Comparison of ENCODE assay signal across 20 cellular contexts in genomic region chr6:107718341-107718740, GRCh38.
DNase-seq lines count a peak whose midpoint lies in the region; ATAC-seq and TF ChIP-seq lines count a peak whose summit lies in the region.
"Had no signal": no experiment of that assay in that cellular context is flagged by ENCODE, and none has a peak within 500 bp of the region (broad histone marks: within the 10 kb centered on the region; RNA-seq: fewer than 3 reads in every experiment).

No MANE protein-coding gene starts in this region.

- peak; percentile 47 for DNase-seq in activated CD8-positive, alpha-beta memory T cell treated with anti-CD3 and anti-CD28 coated beads, Interleukin-2, amount 50 U/mL, for 48 hours
- DNase-seq in activated CD8-positive, alpha-beta memory T cell treated with anti-CD3 and anti-CD28 coated beads for 24 hours, result no peak
- no peak for DNase-seq in CD4-positive, alpha-beta T cell
- DNase-seq in activated T-helper 1 cell treated with anti-CD3 and anti-CD28 coated beads, Interleukin-12 subunit alpha, Interleukin-12 subunit beta, Interleukin-2, Interleukin-4 antibody, amounts not matched to agents 30 ng/mL and 10 ng/mL and 1 ng/mL, durations not matched to agents 14 hours and 24 hours and 36 hours (ENCODE audit: low spot score), result no peak
- DNase-seq in islet precursor cell (peak; percentile 19), caudate nucleus (lab: John Stamatoyannopoulos, UW) (no peak), PC-9 (no peak), NCI-H748 treated with DMSO at 0.1 percent for 48 hours (lab: John Stamatoyannopoulos, UW) (no peak)
- DNase-seq: DMS79, H9, KG1, NCI-H1048, NCI-H146, NCI-H2081 treated with DMSO at 0.1 percent for 48 hours, NCI-H345, NCI-H69, PC-3 had no signal

- 0 out of 2 replicates have a peak, but pooled peaks cover 5% of the 10 kb centered on the region for H3K9me2 ChIP-seq in PC-9 (ENCODE audit: insufficient read depth)

- H3K27ac ChIP-seq in CD4-positive, alpha-beta T cell (ENCODE audit: low read depth, low read length), result no peak overlapping the region
- H3K27ac ChIP-seq in caudate nucleus (ENCODE audit: low read depth, low read length) (no peak overlapping the region), PC-9 (no peak overlapping the region)
- H3K27ac ChIP-seq: A549, C4-2B had no signal

- no peaks in the 10 kb centered on the region for H3K27me3 ChIP-seq in CD4-positive, alpha-beta T cell (ENCODE audit: control insufficient read depth, insufficient read depth, low read length)
- H3K27me3 ChIP-seq in PC-9 (ENCODE audit: insufficient read depth, low read depth), result peaks cover 38% of the 10 kb centered on the region

- intact Hi-C loops in CD4-positive, alpha-beta T cell (cut with DNase I, micrococcal nuclease), result loop anchor here in 1 of 2 experiments (5.0 to 10.0 kb wide), 3 partner anchors 239 to 1766 kb away; partner anchors contain the start of genes OSTM1, SEC63 and ZBTB24
- intact Hi-C loops in activated T-helper 1 cell treated with anti-CD3 and anti-CD28 coated beads, Interleukin-12 subunit alpha, Interleukin-12 subunit beta, Interleukin-2, Interleukin-4 antibody, amounts not matched to agents 30 ng/mL and 10 ng/mL and 1 ng/mL, durations not matched to agents 14 hours and 24 hours and 36 hours (cut with micrococcal nuclease), result loop anchor here (10.0 kb wide), 1 partner anchor 836 kb away; no protein-coding TSS in a partner anchor
- intact Hi-C loops in PC-9 (cut with micrococcal nuclease; ENCODE audit: unreplicated experiment), result no loop called here

- no peaks in the 10 kb centered on the region for H3K36me3 ChIP-seq in PC-9 (ENCODE audit: low read depth)

- no peak overlapping the region for H3K4me3 ChIP-seq in PC-9
- H3K4me3 ChIP-seq: A549, GM12878 had no signal

- no peaks in the 10 kb centered on the region for H3K4me1 ChIP-seq in PC-9 (replicated peaks; ENCODE audit: insufficient read depth)
- H3K4me1 ChIP-seq: A549 had no signal

- no peaks in the 10 kb centered on the region for H4K20me1 ChIP-seq in PC-9 (ENCODE audit: insufficient read depth)

- H3K27me3 Mint-ChIP-seq in CD4-positive, alpha-beta T cell, result no peaks in the 10 kb centered on the region
- H3K27me3 Mint-ChIP-seq in activated T-helper 1 cell treated with anti-CD3 and anti-CD28 coated beads, Interleukin-12 subunit alpha, Interleukin-12 subunit beta, Interleukin-2, Interleukin-4 antibody, amounts not matched to agents 30 ng/mL and 10 ng/mL and 1 ng/mL, durations not matched to agents 14 hours and 24 hours and 36 hours (ENCODE audit: insufficient read depth), result peaks cover 4% of the 10 kb centered on the region

- no peak for TF ChIP-seq CTCF in CD4-positive, alpha-beta T cell (IDR thresholded peaks at IDR 0.05)
- TF ChIP-seq CTCF in PC-9 (conservative IDR thresholded peaks at IDR 0.05), result no peak

- peaks cover 77% of the 10 kb centered on the region for H3K4me1 Mint-ChIP-seq in CD4-positive, alpha-beta T cell (ENCODE audit: low read depth)
- peaks cover 48% of the 10 kb centered on the region for H3K4me1 Mint-ChIP-seq in activated T-helper 1 cell treated with anti-CD3 and anti-CD28 coated beads, Interleukin-12 subunit alpha, Interleukin-12 subunit beta, Interleukin-2, Interleukin-4 antibody, amounts not matched to agents 30 ng/mL and 10 ng/mL and 1 ng/mL, durations not matched to agents 14 hours and 24 hours and 36 hours (ENCODE audit: low read depth)

- no peak for ATAC-seq in CD4-positive, alpha-beta T cell (ENCODE audit: poor library complexity)
- ATAC-seq: A549, GM12878, PC-3 had no signal

- H2AFZ ChIP-seq in PC-9, result no peak overlapping the region

- no peak overlapping the region for H3K4me3 Mint-ChIP-seq in CD4-positive, alpha-beta T cell
- H3K4me3 Mint-ChIP-seq in activated T-helper 1 cell treated with anti-CD3 and anti-CD28 coated beads, Interleukin-12 subunit alpha, Interleukin-12 subunit beta, Interleukin-2, Interleukin-4 antibody, amounts not matched to agents 30 ng/mL and 10 ng/mL and 1 ng/mL, durations not matched to agents 14 hours and 24 hours and 36 hours, result no peak overlapping the region
- H3K4me3 Mint-ChIP-seq: H9 had no signal

- no TSS peak for BruUV-seq in PC-9 (replicated peaks; lab: Mats Ljungman, UMichigan)

- H3K9me3 ChIP-seq in CD4-positive, alpha-beta T cell (ENCODE audit: control insufficient read depth, low read length), result no peaks in the 10 kb centered on the region
- H3K9me3 ChIP-seq in PC-9 (ENCODE audit: insufficient read depth, low read depth), result no peaks in the 10 kb centered on the region
- H3K9me3 ChIP-seq: A549 had no signal

- H3K79me2 ChIP-seq in PC-9 (ENCODE audit: low read depth), result no peaks in the 10 kb centered on the region

- H3K9me3 Mint-ChIP-seq in CD4-positive, alpha-beta T cell, result no peaks in the 10 kb centered on the region
- no peaks in the 10 kb centered on the region for H3K9me3 Mint-ChIP-seq in activated T-helper 1 cell treated with anti-CD3 and anti-CD28 coated beads, Interleukin-12 subunit alpha, Interleukin-12 subunit beta, Interleukin-2, Interleukin-4 antibody, amounts not matched to agents 30 ng/mL and 10 ng/mL and 1 ng/mL, durations not matched to agents 14 hours and 24 hours and 36 hours
- H3K9me3 Mint-ChIP-seq: H9 had no signal

- CTCF ChIA-PET in CD4-positive, alpha-beta T cell (lab: Charles Lee), result interaction anchor here (1.9 to 2.0 kb wide), 2 partner anchors 8 to 15 kb away, joined by 5 to 8 read pairs; no protein-coding TSS in a partner anchor
- CTCF ChIA-PET in PC-9 (lab: Charles Lee), result no interaction called here

- peak overlapping the region; percentile 91 for H3K27ac Mint-ChIP-seq in CD4-positive, alpha-beta T cell
- peak overlapping the region; percentile 44 for H3K27ac Mint-ChIP-seq in activated T-helper 1 cell treated with anti-CD3 and anti-CD28 coated beads, Interleukin-12 subunit alpha, Interleukin-12 subunit beta, Interleukin-2, Interleukin-4 antibody, amounts not matched to agents 30 ng/mL and 10 ng/mL and 1 ng/mL, durations not matched to agents 14 hours and 24 hours and 36 hours
- H3K27ac Mint-ChIP-seq: H9 had no signal

- POLR2A ChIA-PET in CD4-positive, alpha-beta T cell (lab: Charles Lee), result no interaction called here
- POLR2A ChIA-PET in PC-9 (lab: Charles Lee; ENCODE audit: unreplicated experiment), result no interaction called here

- H3K36me3 Mint-ChIP-seq in CD4-positive, alpha-beta T cell (ENCODE audit: low read depth), result peaks cover 78% of the 10 kb centered on the region
- peaks cover 16% of the 10 kb centered on the region for H3K36me3 Mint-ChIP-seq in activated T-helper 1 cell treated with anti-CD3 and anti-CD28 coated beads, Interleukin-12 subunit alpha, Interleukin-12 subunit beta, Interleukin-2, Interleukin-4 antibody, amounts not matched to agents 30 ng/mL and 10 ng/mL and 1 ng/mL, durations not matched to agents 14 hours and 24 hours and 36 hours (ENCODE audit: low read depth)

- no peak overlapping the region for H3K4me2 ChIP-seq in PC-9
- H3K4me2 ChIP-seq: A549 had no signal

- H3F3A ChIP-seq in PC-9 (ENCODE audit: insufficient read depth, low read depth), result no peaks in the 10 kb centered on the region

Comparison
In these comparisons a context has a peak if more than half of its experiments do, and no peak if none do; other contexts are left out.
1. DNase-seq: peak in activated CD8-positive, alpha-beta memory T cell treated with anti-CD3 and anti-CD28 coated beads, Interleukin-2, amount 50 U/mL, for 48 hours (single experiment) and islet precursor cell (single experiment); none in activated CD8-positive, alpha-beta memory T cell treated with anti-CD3 and anti-CD28 coated beads for 24 hours (single experiment), CD4-positive, alpha-beta T cell (0 of 10), activated T-helper 1 cell treated with anti-CD3 and anti-CD28 coated beads, Interleukin-12 subunit alpha, Interleukin-12 subunit beta, Interleukin-2, Interleukin-4 antibody, amounts not matched to agents 30 ng/mL and 10 ng/mL and 1 ng/mL, durations not matched to agents 14 hours and 24 hours and 36 hours (single experiment), caudate nucleus (0 of 61), PC-9 (0 of 2) and NCI-H748 treated with DMSO at 0.1 percent for 48 hours (single experiment).